Comparison of ENCODE assay signal across 8 cellular contexts in the genomic region with DNA sequence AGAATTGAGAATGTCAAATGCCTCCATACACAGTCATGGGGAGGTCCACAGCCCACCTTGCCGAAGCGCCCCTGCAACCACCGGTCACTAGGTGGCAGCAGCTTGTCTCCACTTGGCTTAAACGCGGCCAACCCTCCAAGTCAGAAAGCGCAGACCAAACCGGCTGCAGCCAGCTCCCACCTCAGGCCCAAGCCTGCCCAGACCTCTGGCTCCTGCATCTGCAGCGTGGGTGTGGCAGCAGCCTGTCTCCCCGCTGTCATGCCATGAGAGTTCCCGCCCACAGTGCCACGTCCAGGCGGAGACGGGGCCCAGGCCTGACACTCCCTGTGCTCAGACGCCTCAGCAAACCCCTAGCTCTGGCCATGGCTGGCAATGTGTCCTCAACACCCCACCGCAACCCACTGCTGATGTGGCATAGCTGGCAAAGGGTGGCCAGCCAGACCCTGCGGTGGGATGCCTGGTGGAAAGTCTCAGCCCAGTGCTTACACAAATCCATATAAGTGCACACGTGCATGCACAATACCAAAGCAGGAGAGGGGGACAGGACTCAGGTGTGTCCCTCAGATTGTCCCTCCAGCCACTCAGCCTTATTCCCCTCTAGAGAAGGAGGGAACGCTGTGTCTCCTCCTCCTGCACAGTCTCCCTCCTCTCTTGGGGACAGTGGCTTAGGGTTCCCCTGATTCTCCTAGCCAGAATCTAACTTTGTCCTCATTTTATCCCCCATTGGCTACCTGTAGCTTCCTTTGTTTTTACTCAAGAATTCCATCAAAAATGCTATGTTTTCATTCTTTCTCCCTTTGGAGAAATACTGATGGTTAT. TPM values are rescaled to one million over a fixed set of nuclear protein-coding genes. Genes with fewer than 3 reads are reported as not detected.
DNase-seq lines count a peak whose midpoint lies in the region; ATAC-seq, FAIRE-seq and TF ChIP-seq lines count a peak whose summit lies in the region.

No MANE protein-coding gene starts in this region.

- H2AFZ ChIP-seq in neural cell (ENCODE audit: low read depth, low read length): no peak overlapping the region

- no peak for TF ChIP-seq EP300 in neural cell (conservative IDR thresholded peaks at IDR 0.05; ENCODE audit: poor library complexity, severe bottlenecking)

- H3K4me3 ChIP-seq in GM12864 (ENCODE audit: low read depth, low read length) (no peak overlapping the region), fibroblast of pulmonary artery (replicated peaks; ENCODE audit: low read depth, low read length) (no peak overlapping the region), neural cell (ENCODE audit: low read length) (no peak overlapping the region)

- no peaks in the 10 kb centered on the region for H3K36me3 ChIP-seq in neural cell (ENCODE audit: insufficient read depth, low read length)

- peak; percentile 87 for TF ChIP-seq RAD21 in neural cell (conservative IDR thresholded peaks at IDR 0.05)

- H3K4me2 ChIP-seq in neural cell (ENCODE audit: low read length): no peak overlapping the region

- peaks cover 11% of the 10 kb centered on the region for H3K4me1 Mint-ChIP-seq in activated T-helper 17 cell treated with anti-CD3 and anti-CD28 coated beads, Interleukin-2, amount 50 U/mL, for 72 hours

- no peaks in the 10 kb centered on the region for H3F3A ChIP-seq in neural cell (ENCODE audit: insufficient read depth, low read length, poor library complexity, severe bottlenecking)

- peaks cover 15% of the 10 kb centered on the region for H3K27me3 Mint-ChIP-seq in activated T-helper 17 cell treated with anti-CD3 and anti-CD28 coated beads, Interleukin-2, amount 50 U/mL, for 72 hours

- peaks cover 18% of the 10 kb centered on the region for H3K27me3 ChIP-seq in neural cell (ENCODE audit: insufficient read depth, low read depth, low read length)

- FAIRE-seq in RCC 7860 (lab: Jason Lieb, UNC): no peak

- no peak for ATAC-seq in activated T-helper 17 cell treated with anti-CD3 and anti-CD28 coated beads, Interleukin-2, amount 50 U/mL, for 72 hours (replicated peaks)
- no peak for ATAC-seq in GM19324 (IDR thresholded peaks at IDR 0.05; ENCODE audit: low FRiP score, unreplicated experiment)

- H3K27ac ChIP-seq in neural cell (ENCODE audit: low read length): no peak overlapping the region

- no peaks in the 10 kb centered on the region for H3K79me2 ChIP-seq in neural cell (replicated peaks; ENCODE audit: insufficient read depth, low read length)

- H3K9me2 ChIP-seq in neural cell (ENCODE audit: insufficient read depth, low read length): no peaks in the 10 kb centered on the region

- peaks cover 5% of the 10 kb centered on the region for H3K36me3 Mint-ChIP-seq in activated T-helper 17 cell treated with anti-CD3 and anti-CD28 coated beads, Interleukin-2, amount 50 U/mL, for 72 hours (ENCODE audit: low read depth)

- H3K9me3 Mint-ChIP-seq in activated T-helper 17 cell treated with anti-CD3 and anti-CD28 coated beads, Interleukin-2, amount 50 U/mL, for 72 hours: no peaks in the 10 kb centered on the region

- peak; percentile 86 for TF ChIP-seq CTCF in GM12864 (IDR thresholded peaks at IDR 0.05; ENCODE audit: low read depth, low read length, missing control alignments)
- peak; percentile 89 for TF ChIP-seq CTCF in fibroblast of pulmonary artery (IDR thresholded peaks at IDR 0.05; ENCODE audit: low read length, missing control alignments)
- peak; percentile 93 for TF ChIP-seq CTCF in neural cell (IDR thresholded peaks at IDR 0.05; ENCODE audit: poor library complexity, severe bottlenecking)

- no peak for DNase-seq in GM12864 (ENCODE audit: low read depth)
- DNase-seq in LoVo (ENCODE audit: low spot score): peak; percentile 79
- peak; percentile 72 for DNase-seq in RCC 7860 (ENCODE audit: low spot score)
- DNase-seq in fibroblast of pulmonary artery (ENCODE audit: low read depth): peak; percentile 92
- DNase-seq in stromal cell of bone marrow (ENCODE audit: low read depth): peak; percentile 81

- H3K9me3 ChIP-seq in neural cell (ENCODE audit: low read length): no peaks in the 10 kb centered on the region

- no peak overlapping the region for H3K27ac Mint-ChIP-seq in activated T-helper 17 cell treated with anti-CD3 and anti-CD28 coated beads, Interleukin-2, amount 50 U/mL, for 72 hours

- peak overlapping the region; percentile 93 for H3K4me3 Mint-ChIP-seq in activated T-helper 17 cell treated with anti-CD3 and anti-CD28 coated beads, Interleukin-2, amount 50 U/mL, for 72 hours

- no peaks in the 10 kb centered on the region for H4K20me1 ChIP-seq in neural cell (ENCODE audit: insufficient read depth)

- peak overlapping the region; percentile 56 for H3K9ac ChIP-seq in neural cell (ENCODE audit: low read length)

TF ChIP-seq in neural cell, 6 proteins besides CTCF, POLR2A, EP300 and RAD21:
- TF ChIP-seq MXI1 (conservative IDR thresholded peaks at IDR 0.05; ENCODE audit: poor library complexity, severe bottlenecking) (no peak), POLR2AphosphoS5 (IDR thresholded peaks at IDR 0.05) (peak; percentile 48), SMC3 (conservative IDR thresholded peaks at IDR 0.05; ENCODE audit: poor library complexity) (peak; percentile 95)

RNA-seq across cellular contexts. Expression of a gene that starts 10.9 kb away (rescaled TPM):
- total RNA-seq in activated T-helper 17 cell treated with anti-CD3 and anti-CD28 coated beads, Interleukin-2, amount 50 U/mL, for 72 hours: 1 to 10 TPM; 1.3 to 2.0 TPM
- not detected in 2 replicates for polyA plus RNA-seq in neural cell
- polyA minus RNA-seq in neural cell: not detected in 2 replicates

RNA-seq across cellular contexts. Expression of a gene that starts 21.4 kb away (rescaled TPM):
- total RNA-seq in activated T-helper 17 cell treated with anti-CD3 and anti-CD28 coated beads, Interleukin-2, amount 50 U/mL, for 72 hours: 10 to 100 TPM; 77.7 to 91.8 TPM
- polyA plus RNA-seq in neural cell: 48.4 and 67.1 TPM in 2 replicates
- polyA minus RNA-seq in neural cell: 82.2 and 96.9 TPM in 2 replicates

RNA-seq across cellular contexts. Expression of a gene that starts 55.8 kb away (rescaled TPM):
- 100 to 1,000 TPM; 139 to 216 TPM for total RNA-seq in activated T-helper 17 cell treated with anti-CD3 and anti-CD28 coated beads, Interleukin-2, amount 50 U/mL, for 72 hours
- polyA plus RNA-seq in neural cell: 343 and 358 TPM in 2 replicates
- 70.8 and 77.7 TPM in 2 replicates for polyA minus RNA-seq in neural cell
